Comparison of ENCODE assay signal across 27 cellular contexts in genomic region chr11:42996742-42997307, GRCh38.
"Had no signal": no experiment of that assay in that cellular context is flagged by ENCODE, and none has a peak within 500 bp of the region (broad histone marks: within the 10 kb centered on the region; RNA-seq: fewer than 3 reads in every experiment).

No MANE protein-coding gene starts in this region.

- H3K4me3 ChIP-seq: breast epithelium, MG63, Peyer's patch had no signal

- ATAC-seq: activated CD8-positive, alpha-beta memory T cell treated with anti-CD3 and anti-CD28 coated beads, Interleukin-2, amount 10 ng/mL, durations not matched to agents 7 days and 5 days; T-cell had no signal

- H3K9me3 ChIP-seq: breast epithelium, MG63, Peyer's patch had no signal

- H3K36me3 ChIP-seq: breast epithelium, MG63, Peyer's patch had no signal

- H3K4me1 ChIP-seq: breast epithelium, Peyer's patch had no signal

- DNase-seq: activated B cell treated with CpG ODN at 0.5 μM for 24 hours; activated CD4-positive, alpha-beta T cell treated with anti-CD3 and anti-CD28 coated beads for 1 hour; activated CD4-positive, alpha-beta T cell treated with anti-CD3 and anti-CD28 coated beads, Interleukin-2, amount 10 ng/mL, durations not matched to agents 24 days and 14 days; activated CD4-positive, alpha-beta T cell treated with anti-CD3 and anti-CD28 coated beads, Interleukin-2, amount 50 U/mL, for 48 hours; activated CD8-positive, alpha-beta memory T cell treated with anti-CD3 and anti-CD28 coated beads, Interleukin-2, amount 10 ng/mL, durations not matched to agents 7 days and 5 days; activated effector memory CD4-positive, alpha-beta T cell treated with Interleukin-2 at 50 U/mL for 16 hours; activated naive CD4-positive, alpha-beta T cell; activated T-cell treated with anti-CD3 and anti-CD28 coated beads, Interleukin-2, amount 50 U/mL, for 24 hours; aorta; central memory CD4-positive, alpha-beta T cell; MG63; MV-4-11; NCI-H1105 treated with DMSO at 0.1 percent for 48 hours; NCI-H1436 treated with DMSO at 0.1 percent for 48 hours; NCI-H1930; NCI-H446; NCI-H526; NCI-H774; NK-92 treated with Interleukin-12 subunit alpha and Interleukin-12 subunit beta, amount 100 ng/mL, for 24 hours; OCI-M1; Peyer's patch; SHP77 treated with DMSO at 0.1 percent for 48 hours; T-cell; T-helper 2 cell; T1000 had no signal

- H3K27ac ChIP-seq: breast epithelium, Peyer's patch, RWPE1 had no signal

- H3K27me3 ChIP-seq: breast epithelium, MG63, Peyer's patch had no signal
